ENCODE assay signal across 8 cellular contexts in genomic region chr16:11621920-11622651, GRCh38. TPM values are rescaled to one million over a fixed set of nuclear protein-coding genes. Genes with fewer than 3 reads are reported as not detected.
A peak's percentile ranks its signal among the peaks of the same experiment; 100 is the strongest.
DNase-seq lines count a peak whose midpoint lies in the region; ATAC-seq and TF ChIP-seq lines count a peak whose summit lies in the region.

No MANE protein-coding gene starts in this region.

- H3K27ac Mint-ChIP-seq in T-helper 17 cell: peak overlapping the region; percentile 97

- intact Hi-C loops in prostate gland (cut with DNase I): no loop called here
- intact Hi-C loops in posterior vena cava (cut with DNase I): loop anchor here in 1 of 2 donors (5.0 kb wide), 1 partner anchor 35 kb away; the partner anchor contains the start of gene LITAF

- H3K4me3 Mint-ChIP-seq in T-helper 17 cell: peak overlapping the region; percentile 87

- no peaks in the 10 kb centered on the region for H3K4me1 ChIP-seq in prostate gland (replicated peaks)

- H3K27ac ChIP-seq in prostate gland: peak overlapping the region; percentile 17 to 51

- H3K4me1 Mint-ChIP-seq in T-helper 17 cell: peaks cover 42% of the 10 kb centered on the region

- H3K9me3 ChIP-seq in T-helper 17 cell (ENCODE audit: control insufficient read depth, low read length, poor library complexity, severe bottlenecking) (no peaks in the 10 kb centered on the region), prostate gland (no peaks in the 10 kb centered on the region)

- no peaks in the 10 kb centered on the region for H3K27me3 ChIP-seq in prostate gland (replicated peaks; ENCODE audit: insufficient read depth)

- peak; percentile 76 for ATAC-seq in T-helper 17 cell
- no peak for ATAC-seq in GM19463 (IDR thresholded peaks at IDR 0.05; ENCODE audit: unreplicated experiment)

- TF ChIP-seq CTCF in GM12865 (IDR thresholded peaks at IDR 0.05; ENCODE audit: insufficient read depth, low read depth, low read length, missing control alignments): no peak
- TF ChIP-seq CTCF in prostate gland (IDR thresholded peaks at IDR 0.05): no peak

- H3K36me3 Mint-ChIP-seq in T-helper 17 cell (ENCODE audit: low read depth): no peaks in the 10 kb centered on the region

- H3K36me3 ChIP-seq in prostate gland: no peaks in the 10 kb centered on the region

- TF ChIP-seq POLR2A in prostate gland (IDR thresholded peaks at IDR 0.05): no peak

- H3K27me3 Mint-ChIP-seq in T-helper 17 cell: no peaks in the 10 kb centered on the region

- 29% methylated on average over 15 of the region's 19 CpGs for WGBS in prostate gland

- H3K4me3 ChIP-seq in GM12865 (ENCODE audit: low read depth, low read length) (peak overlapping the region; percentile 4; the same call in 1 of the 2 replicates), prostate gland (no peak overlapping the region)

- DNase-seq in GM12865 (ENCODE audit: low read depth) (peak; percentile 57), T-helper 17 cell (peak in 1 of 3 donors; percentile 14), prostate gland (ENCODE audit: low spot score) (no peak), MV-4-11 (lab: John Stamatoyannopoulos, UW) (no peak), NCI-H2081 (lab: John Stamatoyannopoulos, UW) (no peak), posterior vena cava (ENCODE audit: low spot score) (no peak)
- DNase-seq in central memory CD4-positive, alpha-beta T cell: peak; percentile 66

RNA-seq across cellular contexts. Expression of gene LITAF, which starts 35.4 kb away (rescaled TPM):
- total RNA-seq in T-helper 17 cell (100 to 1,000 TPM in 1 of 2 donors, 10 to 100 TPM in 1; 93.1 to 155 TPM), prostate gland (100 to 1,000 TPM in 1 of 2 donors, 10 to 100 TPM in 1; 92.5 to 137 TPM), posterior vena cava (10 to 100 TPM; 70.0 to 76.4 TPM)

RNA-seq across cellular contexts. Expression of gene SNN, which starts 46.2 kb away (rescaled TPM):
- total RNA-seq in T-helper 17 cell (10 to 100 TPM; 27.8 to 89.7 TPM), prostate gland (10 to 100 TPM; 20.8 TPM), posterior vena cava (10 to 100 TPM; 17.9 to 19.7 TPM)

Comparison
In these comparisons a context has a peak if more than half of its experiments do, and no peak if none do; other contexts are left out.
1. DNase-seq: peak in GM12865 (single experiment) and central memory CD4-positive, alpha-beta T cell (single experiment); none in prostate gland (single experiment), MV-4-11 (single experiment), NCI-H2081 (0 of 2) and posterior vena cava (single experiment).